8 cellular contexts compared by ENCODE assay signal in the genomic region with DNA sequence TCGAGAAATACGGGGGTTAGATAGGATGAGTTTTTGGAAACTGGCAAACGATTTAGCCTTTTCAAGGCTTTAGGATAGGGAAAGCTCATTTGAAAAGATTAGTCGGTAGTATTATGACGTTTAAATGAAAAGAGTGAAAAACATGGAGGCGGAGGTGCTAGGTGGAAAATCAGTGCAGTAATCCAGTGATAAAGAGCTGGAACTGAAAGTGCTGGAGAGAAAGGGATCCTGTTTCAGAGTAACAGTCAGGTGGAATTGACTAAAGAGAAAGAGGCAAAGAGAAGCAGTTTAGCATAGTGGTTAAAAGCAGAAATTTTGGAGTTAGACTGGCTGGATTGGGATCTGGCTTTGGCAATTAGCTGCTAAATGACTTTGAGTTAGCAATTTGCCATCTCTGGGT. TPM values are rescaled to one million over a fixed set of nuclear protein-coding genes. Genes with fewer than 3 reads are reported as not detected.
DNase-seq lines count a peak whose midpoint lies in the region; ATAC-seq and TF ChIP-seq lines count a peak whose summit lies in the region.

No MANE protein-coding gene starts in this region.

- no peaks in the 10 kb centered on the region for H3K9me3 ChIP-seq in CD4-positive, alpha-beta T cell (ENCODE audit: control insufficient read depth, low read length)
- no peaks in the 10 kb centered on the region for H3K9me3 ChIP-seq in KOPT-K1 (ENCODE audit: insufficient read depth, low read length, poor library complexity, severe bottlenecking)

- CTCF ChIA-PET in CD4-positive, alpha-beta T cell (lab: Charles Lee), result no interaction called here

- peak overlapping the region; percentile 96 for H3K4me3 Mint-ChIP-seq in CD4-positive, alpha-beta T cell

- H3K36me3 Mint-ChIP-seq in CD4-positive, alpha-beta T cell (ENCODE audit: low read depth), result peaks cover 50% of the 10 kb centered on the region

- peak overlapping the region; percentile 90 for H3K27ac ChIP-seq in CD4-positive, alpha-beta T cell (ENCODE audit: low read depth, low read length)
- H3K27ac ChIP-seq in KOPT-K1 (ENCODE audit: low read depth, low read length, poor library complexity, severe bottlenecking), result peak overlapping the region; percentile 66

- no peak for TF ChIP-seq CTCF in CD4-positive, alpha-beta T cell (IDR thresholded peaks at IDR 0.05)
- TF ChIP-seq CTCF in choroid plexus epithelial cell (conservative IDR thresholded peaks at IDR 0.05; ENCODE audit: low read depth, low read length), result no peak

- POLR2A ChIA-PET in CD4-positive, alpha-beta T cell (lab: Charles Lee), result interaction anchor here (0.7 to 1.2 kb wide), 3 partner anchors 13 to 562 kb away, joined by 3 read pairs; no protein-coding TSS in a partner anchor

- H3K9me3 Mint-ChIP-seq in CD4-positive, alpha-beta T cell, result no peaks in the 10 kb centered on the region

- peak overlapping the region; percentile 90 for H3K4me3 ChIP-seq in choroid plexus epithelial cell (ENCODE audit: low read depth, low read length)

- H3K27me3 Mint-ChIP-seq in CD4-positive, alpha-beta T cell, result no peaks in the 10 kb centered on the region

- DNase-seq in CD4-positive, alpha-beta T cell, result no peak
- peak; percentile 31 for DNase-seq in choroid plexus epithelial cell (ENCODE audit: low read depth)
- peak; percentile 3 for DNase-seq in myocyte (ENCODE audit: low read depth)
- DNase-seq in SKM-1 treated with dmso at 0.1 percent for 144 hours (lab: John Stamatoyannopoulos, UW; ENCODE audit: unreplicated experiment), result no peak
- no peak for DNase-seq in NCI-H526 treated with DMSO at 0.1 percent for 48 hours (lab: John Stamatoyannopoulos, UW)

- intact Hi-C loops in CD4-positive, alpha-beta T cell (cut with DNase I, micrococcal nuclease), result loop anchor here in 1 of 2 experiments (5.0 kb wide), 1 partner anchor 563 kb away; the partner anchor contains the start of gene MAN1A2

- ATAC-seq in CD4-positive, alpha-beta T cell (ENCODE audit: poor library complexity), result no peak
- no peak for ATAC-seq in HG02938 (IDR thresholded peaks at IDR 0.05; ENCODE audit: unreplicated experiment)
- no peak for ATAC-seq in GM19324 (IDR thresholded peaks at IDR 0.05; ENCODE audit: low FRiP score, unreplicated experiment)

- no peaks in the 10 kb centered on the region for H3K27me3 ChIP-seq in CD4-positive, alpha-beta T cell (ENCODE audit: control insufficient read depth, insufficient read depth, low read length)

- H3K36me3 ChIP-seq in KOPT-K1 (ENCODE audit: insufficient read depth, low read length), result peaks cover 25% of the 10 kb centered on the region

- H3K27ac Mint-ChIP-seq in CD4-positive, alpha-beta T cell, result peak overlapping the region; percentile 92

- H3K4me1 Mint-ChIP-seq in CD4-positive, alpha-beta T cell (ENCODE audit: low read depth), result peaks cover 80% of the 10 kb centered on the region

RNA-seq across cellular contexts. Expression of gene WDR3, which starts 0.9 kb away (rescaled TPM):
- 1 to 10 TPM; 5.8 to 7.5 TPM for total RNA-seq in CD4-positive, alpha-beta T cell
- 22.0 and 39.8 TPM in 2 replicates for total RNA-seq in myocyte
- polyA plus RNA-seq in myocyte (2012), result 13.4 TPM

RNA-seq across cellular contexts. Expression of gene GDAP2, which starts 1.1 kb away (rescaled TPM):
- total RNA-seq in CD4-positive, alpha-beta T cell, result 10 to 100 TPM; 18.1 to 18.9 TPM
- total RNA-seq in myocyte, result 11.4 and 16.3 TPM in 2 replicates
- 7.6 TPM for polyA plus RNA-seq in myocyte (2012)

Comparison
In these comparisons a context has a peak if more than half of its experiments do, and no peak if none do; other contexts are left out.
1. DNase-seq: peak in choroid plexus epithelial cell (single experiment) and myocyte (single experiment); none in CD4-positive, alpha-beta T cell (0 of 10), SKM-1 treated with dmso at 0.1 percent for 144 hours (single experiment) and NCI-H526 treated with DMSO at 0.1 percent for 48 hours (single experiment).